In genomic region chr3:48897401-48898376, GRCh38 we compare ENCODE assay signal across 8 cellular contexts. TPM values are rescaled to one million over a fixed set of nuclear protein-coding genes. Genes with fewer than 3 reads are reported as not detected.
A peak's percentile ranks its signal among the peaks of the same experiment; 100 is the strongest.
DNase-seq lines count a peak whose midpoint lies in the region; ATAC-seq lines count a peak whose summit lies in the region.

No MANE protein-coding gene starts in this region.

- ATAC-seq in HG02884 (IDR thresholded peaks at IDR 0.05; ENCODE audit: unreplicated experiment) (peak; percentile 11), HG03469 (IDR thresholded peaks at IDR 0.05; ENCODE audit: unreplicated experiment) (no peak)
- ATAC-seq in stimulated activated naive B cell treated with anti-CD40 and anti-IgM and Interleukin-4, amounts not matched to agents 10 μg/mL and 1 μg/mL and 100 μg/mL, for 72 hours (replicated peaks) = peak; percentile 13 to 22

- CTCF ChIA-PET in CD8-positive, alpha-beta memory T cell (lab: Charles Lee) = interaction anchor here (0.6 to 3.2 kb wide), 10 partner anchors 10 to 197 kb away, joined by 3 to 22 read pairs (median 4); partner anchors contain the start of genes ARIH2 and PRKAR2A

- H3K9me3 Mint-ChIP-seq in CD8-positive, alpha-beta memory T cell = no peaks in the 10 kb centered on the region
- no peaks in the 10 kb centered on the region for H3K9me3 Mint-ChIP-seq in activated naive CD8-positive, alpha-beta T cell (ENCODE audit: low read depth)
- H3K9me3 Mint-ChIP-seq in stimulated activated naive B cell treated with anti-CD40 and anti-IgM and Interleukin-4, amounts not matched to agents 10 μg/mL and 1 μg/mL and 100 μg/mL, for 72 hours = no peaks in the 10 kb centered on the region

- H3K27me3 Mint-ChIP-seq in CD8-positive, alpha-beta memory T cell = no peaks in the 10 kb centered on the region
- H3K27me3 Mint-ChIP-seq in activated naive CD8-positive, alpha-beta T cell = no peaks in the 10 kb centered on the region
- no peaks in the 10 kb centered on the region for H3K27me3 Mint-ChIP-seq in stimulated activated naive B cell treated with anti-CD40 and anti-IgM and Interleukin-4, amounts not matched to agents 10 μg/mL and 1 μg/mL and 100 μg/mL, for 72 hours

- peak overlapping the region; percentile 85 for H3K4me3 ChIP-seq in CD8-positive, alpha-beta memory T cell (ENCODE audit: low read length)
- H3K4me3 ChIP-seq in iPS-11a (ENCODE audit: low read depth, low read length) = peak overlapping the region; percentile 78

- POLR2A ChIA-PET in CD8-positive, alpha-beta memory T cell (lab: Charles Lee) = interaction anchor here (0.6 to 2.5 kb wide), 8 partner anchors 21 to 1671 kb away, joined by 3 to 27 read pairs (median 4); partner anchors contain the start of genes ARIH2 and WDR6

- H3K27me3 ChIP-seq in CD8-positive, alpha-beta memory T cell (ENCODE audit: insufficient read depth, low read length, poor library complexity, severe bottlenecking) = no peaks in the 10 kb centered on the region

- DNase-seq in CD8-positive, alpha-beta memory T cell = peak in 1 of 5 donors; percentile 5
- DNase-seq in stimulated activated naive B cell treated with anti-CD40 and anti-IgM and Interleukin-4, amounts not matched to agents 10 μg/mL and 1 μg/mL and 100 μg/mL, for 72 hours = no peak
- no peak for DNase-seq in cortex of kidney (lab: John Stamatoyannopoulos, UW)
- DNase-seq in C1 segment of cervical spinal cord (lab: John Stamatoyannopoulos, UW) = no peak

- H3K36me3 ChIP-seq in CD8-positive, alpha-beta memory T cell (ENCODE audit: insufficient read depth, low read length) = no peaks in the 10 kb centered on the region

- H3K27ac ChIP-seq in CD8-positive, alpha-beta memory T cell (ENCODE audit: low read depth, low read length) = peak overlapping the region; percentile 74

- peak overlapping the region; percentile 89 to 100 (median 92) for H3K27ac Mint-ChIP-seq in CD8-positive, alpha-beta memory T cell
- H3K27ac Mint-ChIP-seq in activated naive CD8-positive, alpha-beta T cell = peak overlapping the region; percentile 90
- peak overlapping the region; percentile 96 for H3K27ac Mint-ChIP-seq in stimulated activated naive B cell treated with anti-CD40 and anti-IgM and Interleukin-4, amounts not matched to agents 10 μg/mL and 1 μg/mL and 100 μg/mL, for 72 hours

- peak overlapping the region; percentile 95 to 99 (median 96) for H3K4me3 Mint-ChIP-seq in CD8-positive, alpha-beta memory T cell
- peak overlapping the region; percentile 94 for H3K4me3 Mint-ChIP-seq in activated naive CD8-positive, alpha-beta T cell
- peak overlapping the region; percentile 96 to 99 for H3K4me3 Mint-ChIP-seq in stimulated activated naive B cell treated with anti-CD40 and anti-IgM and Interleukin-4, amounts not matched to agents 10 μg/mL and 1 μg/mL and 100 μg/mL, for 72 hours

- peaks cover 38% of the 10 kb centered on the region for H3K4me1 ChIP-seq in CD8-positive, alpha-beta memory T cell (ENCODE audit: insufficient read depth, low read length)

- peaks cover 0 to 7% (median 2%) of the 10 kb centered on the region in 3 donors for H3K36me3 Mint-ChIP-seq in CD8-positive, alpha-beta memory T cell
- no peaks in the 10 kb centered on the region for H3K36me3 Mint-ChIP-seq in activated naive CD8-positive, alpha-beta T cell
- peaks cover 3 to 5% of the 10 kb centered on the region in 2 donors for H3K36me3 Mint-ChIP-seq in stimulated activated naive B cell treated with anti-CD40 and anti-IgM and Interleukin-4, amounts not matched to agents 10 μg/mL and 1 μg/mL and 100 μg/mL, for 72 hours

- no peaks in the 10 kb centered on the region for H3K9me3 ChIP-seq in CD8-positive, alpha-beta memory T cell (ENCODE audit: low read length)

- peaks cover 37 to 55% (median 41%) of the 10 kb centered on the region in 3 donors for H3K4me1 Mint-ChIP-seq in CD8-positive, alpha-beta memory T cell
- peaks cover 35% of the 10 kb centered on the region for H3K4me1 Mint-ChIP-seq in activated naive CD8-positive, alpha-beta T cell (ENCODE audit: low read depth)
- H3K4me1 Mint-ChIP-seq in stimulated activated naive B cell treated with anti-CD40 and anti-IgM and Interleukin-4, amounts not matched to agents 10 μg/mL and 1 μg/mL and 100 μg/mL, for 72 hours = peaks cover 15 to 30% of the 10 kb centered on the region in 2 donors

RNA-seq across cellular contexts. Expression of gene SLC25A20, which starts 1.0 kb away (rescaled TPM):
- total RNA-seq in CD8-positive, alpha-beta memory T cell = 10 to 100 TPM; 29.1 to 31.5 TPM
- 40.1 TPM for polyA plus RNA-seq in CD8-positive, alpha-beta memory T cell

RNA-seq across cellular contexts. Expression of gene ARIH2, which starts 21.0 kb away (rescaled TPM):
- 100 to 1,000 TPM; 117 to 123 TPM for total RNA-seq in CD8-positive, alpha-beta memory T cell
- polyA plus RNA-seq in CD8-positive, alpha-beta memory T cell = 126 TPM

RNA-seq across cellular contexts. Expression of gene PRKAR2A, which starts 50.0 kb away (rescaled TPM):
- 10 to 100 TPM; 61.5 to 62.1 TPM for total RNA-seq in CD8-positive, alpha-beta memory T cell
- polyA plus RNA-seq in CD8-positive, alpha-beta memory T cell = 16.4 TPM
